Comparison of ENCODE assay signal across 15 cellular contexts in genomic region chr21:42837421-42838211, GRCh38. TPM values are rescaled to one million over a fixed set of nuclear protein-coding genes. Genes with fewer than 3 reads are reported as not detected.
A peak's percentile ranks its signal among the peaks of the same experiment; 100 is the strongest.
DNase-seq lines count a peak whose midpoint lies in the region; ATAC-seq and TF ChIP-seq lines count a peak whose summit lies in the region.
"Had no signal": no experiment of that assay in that cellular context is flagged by ENCODE, and none has a peak within 500 bp of the region (broad histone marks: within the 10 kb centered on the region; RNA-seq: fewer than 3 reads in every experiment).

No MANE protein-coding gene starts in this region.

- ATAC-seq in HG02759 (IDR thresholded peaks at IDR 0.05; ENCODE audit: unreplicated experiment) = no peak

- H3K4me3 ChIP-seq in H7 (ENCODE audit: insufficient read depth, low read depth, low read length) = no peak overlapping the region

- POLR2A ChIA-PET in RWPE1 (lab: Yijun Ruan, JAX; ENCODE audit: low non-redundant PET) = no interaction called here

- H3K27me3 ChIP-seq in H7 (ENCODE audit: control insufficient read depth, insufficient read depth, low read length) = no peaks in the 10 kb centered on the region; the same call in 1 of the 2 replicates

- H3K36me3 ChIP-seq in H7 (replicated peaks; ENCODE audit: control insufficient read depth, insufficient read depth, low read length) = peaks cover 19% of the 10 kb centered on the region

- TF ChIP-seq CTCF in RWPE1 (conservative IDR thresholded peaks at IDR 0.05; ENCODE audit: low read depth) = no peak

- CTCF ChIA-PET in RWPE1 (lab: Yijun Ruan, JAX) = no interaction called here

- H3K27ac ChIP-seq in RWPE1 = no peak overlapping the region

- peak; percentile 5 for DNase-seq in activated CD4-positive, alpha-beta T cell treated with anti-CD3 and anti-CD28 coated beads for 48 hours
- DNase-seq in activated CD4-positive, alpha-beta T cell treated with anti-CD3 and anti-CD28 coated beads, Interleukin-2, amount 50 U/mL, for 1 hour = no peak
- DNase-seq in H7 = peak; percentile 84
- peak; percentile 45 for DNase-seq in ecto neural progenitor cell (ENCODE audit: low spot score)
- DNase-seq in posterior vena cava (ENCODE audit: low spot score) = peak; percentile 72
- DNase-seq in NCI-H1105 treated with DMSO at 0.1 percent for 48 hours (lab: John Stamatoyannopoulos, UW) = no peak
- no peak for DNase-seq in RWPE1 (ENCODE audit: low spot score)
- DNase-seq: activated gamma-delta T cell; CD8-positive, alpha-beta memory T cell; GDM1; KBM-7; NCI-H1417 treated with DMSO at 0.1 percent for 48 hours; NCI-H510A; OCI-M1 had no signal

- intact Hi-C loops in posterior vena cava (cut with DNase I) = loop anchor here in 1 of 2 donors (1.0 kb wide), 1 partner anchor 28 kb away; no protein-coding TSS in a partner anchor

RNA-seq across cellular contexts. Expression of gene WDR4, which starts 41.7 kb away (rescaled TPM):
- total RNA-seq in H7 (2014; rRNA removed; shearing (Covaris generic)) = 12.9 and 15.3 TPM in 2 replicates
- total RNA-seq in posterior vena cava = 10 to 100 TPM; 12.1 to 13.4 TPM

RNA-seq across cellular contexts. Expression of gene NDUFV3, which starts 55.5 kb away (rescaled TPM):
- total RNA-seq in H7 (2014; rRNA removed; shearing (Covaris generic)) = 40.5 and 41.9 TPM in 2 replicates
- 10 to 100 TPM; 26.1 to 39.0 TPM for total RNA-seq in posterior vena cava

Comparison
In these comparisons a context has a peak if more than half of its experiments do, and no peak if none do; other contexts are left out.
1. DNase-seq: peak in activated CD4-positive, alpha-beta T cell treated with anti-CD3 and anti-CD28 coated beads for 48 hours (single experiment), H7 (single experiment), ecto neural progenitor cell (single experiment) and posterior vena cava (single experiment); none in activated CD4-positive, alpha-beta T cell treated with anti-CD3 and anti-CD28 coated beads, Interleukin-2, amount 50 U/mL, for 1 hour (single experiment), NCI-H1105 treated with DMSO at 0.1 percent for 48 hours (single experiment) and RWPE1 (single experiment).